Comparison of ENCODE assay signal across 16 cellular contexts in genomic region chr2:190701586-190701985, GRCh38. TPM values are rescaled to one million over a fixed set of nuclear protein-coding genes. Genes with fewer than 3 reads are reported as not detected.
DNase-seq lines count a peak whose midpoint lies in the region; ATAC-seq, FAIRE-seq and TF ChIP-seq lines count a peak whose summit lies in the region.
"Had no signal": no experiment of that assay in that cellular context is flagged by ENCODE, and none has a peak within 500 bp of the region (broad histone marks: within the 10 kb centered on the region; RNA-seq: fewer than 3 reads in every experiment).

No MANE protein-coding gene starts in this region.

- H3K27me3 ChIP-seq in K562 (ENCODE audit: control insufficient read depth in 2 of 2, insufficient read depth in 2 of 2, low read length in 2 of 2) = no peaks in the 10 kb centered on the region
- H3K27me3 ChIP-seq: stomach had no signal

- H3K36me3 Mint-ChIP-seq in CD14-positive monocyte = no peaks in the 10 kb centered on the region
- H3K36me3 Mint-ChIP-seq: brain; naive thymus-derived CD8-positive, alpha-beta T cell had no signal

- no peak overlapping the region for H3K4me3 Mint-ChIP-seq in CD14-positive monocyte
- H3K4me3 Mint-ChIP-seq: activated T-cell treated with anti-CD3 and anti-CD28 coated beads, Interleukin-2, amount 50 U/mL, for 4 hours; brain; naive thymus-derived CD8-positive, alpha-beta T cell had no signal

- H3K27me3 Mint-ChIP-seq in CD14-positive monocyte (ENCODE audit: low read depth in 3 of 3) = peaks cover 0 to 2% (median 2%) of the 10 kb centered on the region in 3 donors
- H3K27me3 Mint-ChIP-seq: brain had no signal

- 38% methylated on average over 7 of the region's 7 CpGs for WGBS in K562 (ENCODE audit: insufficient coverage, low coverage, missing lambda C conversion rate)

- H3K4me1 Mint-ChIP-seq in CD14-positive monocyte = no peaks in the 10 kb centered on the region
- H3K4me1 Mint-ChIP-seq: naive thymus-derived CD8-positive, alpha-beta T cell had no signal

- TF ChIP-seq RAD21 in K562 (CRISPR knock-in tag; conservative IDR thresholded peaks at IDR 0.05 in 1 of 2, IDR thresholded peaks at IDR 0.05 in 1 of 2) = no peak

- CTCF ChIA-PET in K562 (lab: Yijun Ruan, JAX; ENCODE audit: low intra/inter-chr PET ratio) = no interaction called here

- TF ChIP-seq CTCF in K562 (IDR thresholded peaks at IDR 0.05 in 2 of 3, conservative IDR thresholded peaks at IDR 0.05 in 1 of 3; ENCODE audit: insufficient read depth in 2 of 3, low read depth in 1 of 3, low read length in 3 of 3) (no peak), CD14-positive monocyte (IDR thresholded peaks at IDR 0.05) (no peak)

- no peak for TF ChIP-seq POLR2A in K562 (conservative IDR thresholded peaks at IDR 0.05)

- no peak for TF ChIP-seq EP300 in K562 (IDR thresholded peaks at IDR 0.05; ENCODE audit: low read length)

- no peaks in the 10 kb centered on the region for H3K79me2 ChIP-seq in K562 (ENCODE audit: control insufficient read depth, insufficient read depth, low read length)

- FAIRE-seq in K562 (lab: Jason Lieb, UNC) = no peak
- FAIRE-seq: endometrium, kidney had no signal

- no peak overlapping the region for H3K9ac ChIP-seq in K562 (ENCODE audit: insufficient read depth in 1 of 2, low read depth in 2 of 2, low read length in 2 of 2)

- H2AFZ ChIP-seq in K562 (ENCODE audit: low read depth, low read length) = 0 out of 2 replicates have a peak overlapping the region, but pooled peaks have one; percentile 24

- H3K9me1 ChIP-seq in K562 (ENCODE audit: control insufficient read depth, insufficient read depth, low read length) = no peaks in the 10 kb centered on the region

- H4K20me1 ChIP-seq in K562 (replicated peaks; ENCODE audit: control insufficient read depth, insufficient read depth, low read length) = no peaks in the 10 kb centered on the region

- in situ Hi-C loops in K562 (cut with MboI) = no loop called here

- no peaks in the 10 kb centered on the region for H3K36me3 ChIP-seq in K562 (ENCODE audit: control insufficient read depth, insufficient read depth, low read length)
- H3K36me3 ChIP-seq: stomach had no signal

- ATAC-seq in GM18867 (IDR thresholded peaks at IDR 0.05; ENCODE audit: unreplicated experiment) (peak; percentile 74), GM21526 (IDR thresholded peaks at IDR 0.05; ENCODE audit: low FRiP score, unreplicated experiment) (peak; percentile 61), HG03135 (IDR thresholded peaks at IDR 0.05; ENCODE audit: unreplicated experiment) (peak; percentile 72), K562 (0 out of 3 replicates have a peak, but pooled peaks have one; percentile 43)
- ATAC-seq: naive thymus-derived CD8-positive, alpha-beta T cell had no signal

- H3K4me1 ChIP-seq in K562 (replicated peaks in 1 of 2; ENCODE audit: control insufficient read depth in 2 of 2, insufficient read depth in 2 of 2, low read length in 2 of 2) = no peaks in the 10 kb centered on the region; a peak in 1 of 5 replicates

- H3K9me3 ChIP-seq in K562 (replicated peaks; ENCODE audit: control insufficient read depth, insufficient read depth, low read depth, low read length) = no peaks in the 10 kb centered on the region
- H3K9me3 ChIP-seq: stomach had no signal

- no TSS peak for BruUV-seq in K562 (replicated peaks; lab: Mats Ljungman, UMichigan)

- H3K27ac Mint-ChIP-seq in CD14-positive monocyte = no peak overlapping the region
- H3K27ac Mint-ChIP-seq: brain; naive thymus-derived CD8-positive, alpha-beta T cell had no signal

- H3K4me3 ChIP-seq in K562 = no peak overlapping the region
- H3K4me3 ChIP-seq: SK-N-MC, stomach had no signal

- no peak overlapping the region for H3K4me2 ChIP-seq in K562 (ENCODE audit: insufficient read depth, low read length)

- H3K27ac ChIP-seq in K562 (ENCODE audit: extremely low read depth, low read depth, low read length) = no peak overlapping the region
- H3K27ac ChIP-seq: SK-N-MC, stomach had no signal

- POLR2A ChIA-PET in K562 (lab: Yijun Ruan, JAX) = interaction anchor here (0.6 kb wide), 1 partner anchor 22 kb away, joined by 3 read pairs; no protein-coding TSS in a partner anchor

- intact Hi-C loops in K562 (cut with micrococcal nuclease) = loop anchor here (5.0 kb wide), 1 partner anchor 66 kb away; no protein-coding TSS in a partner anchor
- intact Hi-C loops in CD14-positive monocyte (cut with micrococcal nuclease) = no loop called here

- H3K9me3 Mint-ChIP-seq in CD14-positive monocyte = no peaks in the 10 kb centered on the region
- H3K9me3 Mint-ChIP-seq: activated T-cell treated with anti-CD3 and anti-CD28 coated beads, Interleukin-2, amount 50 U/mL, for 4 hours; naive thymus-derived CD8-positive, alpha-beta T cell had no signal

- DNase-seq in K562 (ENCODE audit: extremely low read depth in 1 of 4, low spot score in 3 of 4) (no peak), NCI-H1105 treated with DMSO at 0.1 percent for 48 hours (lab: John Stamatoyannopoulos, UW) (no peak), NCI-H226 (no peak), CD14-positive monocyte (ENCODE audit: low spot score) (no peak)
- DNase-seq in activated naive CD4-positive, alpha-beta T cell treated with Interleukin-2 at 50 U/mL for 16 hours = no peak
- DNase-seq: activated T-cell treated with anti-CD3 and anti-CD28 coated beads, Interleukin-2, amount 50 U/mL, for 4 hours; IMR-90; kidney; naive thymus-derived CD8-positive, alpha-beta T cell; stomach had no signal

TF ChIP-seq in K562, 482 proteins besides CTCF, POLR2A, EP300 and RAD21 (continues in another document):
- no peak for TF ChIP-seq SREBF2 (CRISPR knock-in tag; IDR thresholded peaks at IDR 0.05)
- no peak for TF ChIP-seq ZNF140 (CRISPR knock-in tag; IDR thresholded peaks at IDR 0.05)
- no peak for TF ChIP-seq ZNF518B (CRISPR knock-in tag; IDR thresholded peaks at IDR 0.05)
- no peak for TF ChIP-seq DLX4 (CRISPR knock-in tag; IDR thresholded peaks at IDR 0.05)
- no peak for TF ChIP-seq ZBTB1 (CRISPR knock-in tag; IDR thresholded peaks at IDR 0.05; ENCODE audit: borderline replicate concordance, low read depth)
- TF ChIP-seq, protein P1, sequence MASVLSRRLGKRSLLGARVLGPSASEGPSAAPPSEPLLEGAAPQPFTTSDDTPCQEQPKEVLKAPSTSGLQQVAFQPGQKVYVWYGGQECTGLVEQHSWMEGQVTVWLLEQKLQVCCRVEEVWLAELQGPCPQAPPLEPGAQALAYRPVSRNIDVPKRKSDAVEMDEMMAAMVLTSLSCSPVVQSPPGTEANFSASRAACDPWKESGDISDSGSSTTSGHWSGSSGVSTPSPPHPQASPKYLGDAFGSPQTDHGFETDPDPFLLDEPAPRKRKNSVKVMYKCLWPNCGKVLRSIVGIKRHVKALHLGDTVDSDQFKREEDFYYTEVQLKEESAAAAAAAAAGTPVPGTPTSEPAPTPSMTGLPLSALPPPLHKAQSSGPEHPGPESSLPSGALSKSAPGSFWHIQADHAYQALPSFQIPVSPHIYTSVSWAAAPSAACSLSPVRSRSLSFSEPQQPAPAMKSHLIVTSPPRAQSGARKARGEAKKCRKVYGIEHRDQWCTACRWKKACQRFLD (CRISPR knock-in tag; IDR thresholded peaks at IDR 0.05) = no peak

RNA-seq across cellular contexts. Expression of gene NAB1, which starts 52.7 kb away (rescaled TPM):
- 18.4 and 32.2 TPM in 2 replicates for total RNA-seq in K562 (2011; cell fraction: chromatin; rRNA removed; ENCODE audit: low replicate concordance)
- total RNA-seq in K562 (2011; cell fraction: nucleolus; rRNA removed) = 6.8 and 10.3 TPM in 2 replicates
- total RNA-seq in K562 (2011; cell fraction: nucleoplasm; rRNA removed) = 14.0 and 16.0 TPM in 2 replicates
- total RNA-seq in K562 (2014; rRNA removed) = 17.6 and 20.6 TPM in 2 replicates
- 20.2 and 22.8 TPM in 2 replicates for total RNA-seq in K562 (2014; rRNA removed; fragmentation: Illumina TruSeq; extraction: Trizol)
- 20.7 and 21.7 TPM in 2 replicates for total RNA-seq in K562 (2015; rRNA removed; fragmentation: Illumina TruSeq; extraction: Trizol)
- 16.3 and 17.2 TPM in 2 replicates for total RNA-seq in K562 (2021)
- polyA plus RNA-seq in K562 (2011; rRNA removed) = 18.3 and 23.0 TPM in 2 replicates
- polyA plus RNA-seq in K562 (2011; cell fraction: cytosol; rRNA removed) = 5.1 and 7.5 TPM in 2 replicates
- 30.1 and 30.9 TPM in 2 replicates for polyA plus RNA-seq in K562 (2011; cell fraction: nucleus; rRNA removed)
- polyA plus RNA-seq in K562 (2012) = 11.6 and 12.8 TPM in 2 replicates
- polyA plus RNA-seq in K562 (2014; fragmentation: Illumina TruSeq; extraction: Trizol) = 14.3 and 15.5 TPM in 2 replicates
- polyA plus RNA-seq in K562 (2014; fragmentation: Nextera tagmentation; extraction: Ambion mirVana) = 1 to 10 TPM; 3.1 to 4.0 TPM
- polyA plus RNA-seq in K562 (2014; rRNA removed) = 10.5 and 11.9 TPM in 2 replicates
- polyA minus RNA-seq in K562 (2011; rRNA and poly(A)+ RNA removed) = 33.5 and 34.3 TPM in 2 replicates
- polyA minus RNA-seq in K562 (2011; cell fraction: cytosol; rRNA and poly(A)+ RNA removed) = 10.5 and 13.2 TPM in 2 replicates
- 18.2 and 28.2 TPM in 2 replicates for polyA minus RNA-seq in K562 (2011; cell fraction: nucleus; rRNA and poly(A)+ RNA removed)
- polyA plus RNA-seq in CD14-positive monocyte = 1 to 10 TPM; 2.9 to 3.1 TPM
